Comparison of ENCODE assay signal across 8 cellular contexts in the genomic region with DNA sequence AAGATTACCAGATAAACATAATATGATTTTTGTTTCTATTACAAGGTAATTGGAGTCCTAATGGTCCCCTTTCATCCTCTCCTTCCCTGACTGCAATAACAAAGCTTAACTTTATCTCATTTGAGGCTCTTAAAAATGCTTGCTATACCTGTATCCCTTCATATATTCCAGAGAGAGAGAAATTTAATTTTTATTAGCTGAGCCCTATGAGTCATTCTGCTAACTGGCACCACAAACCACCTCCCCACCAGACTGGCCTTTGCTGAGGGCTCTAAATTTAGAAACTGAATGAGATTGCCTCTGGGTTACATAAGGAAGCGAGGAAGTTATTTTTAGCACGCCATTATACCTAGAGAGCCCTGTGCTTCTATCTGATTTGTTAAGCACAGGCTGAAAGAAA. TPM values are rescaled to one million over a fixed set of nuclear protein-coding genes. Genes with fewer than 3 reads are reported as not detected.
DNase-seq lines count a peak whose midpoint lies in the region; ATAC-seq lines count a peak whose summit lies in the region.

No MANE protein-coding gene starts in this region.

- peaks cover 5% of the 10 kb centered on the region for H3K4me1 ChIP-seq in endocrine pancreas (ENCODE audit: control insufficient read depth, insufficient read depth, low read length)

- ATAC-seq in HG02884 (IDR thresholded peaks at IDR 0.05; ENCODE audit: unreplicated experiment) (peak; percentile 66), left lobe of liver (no peak), GM19467 (IDR thresholded peaks at IDR 0.05; ENCODE audit: unreplicated experiment) (no peak)

- H3K36me3 ChIP-seq in endocrine pancreas (ENCODE audit: control insufficient read depth, insufficient read depth, low read length): no peaks in the 10 kb centered on the region

- peak; percentile 88 for DNase-seq in DMS53 treated with DMSO at 0.1 percent for 48 hours (lab: John Stamatoyannopoulos, UW; ENCODE audit: unreplicated experiment)
- DNase-seq in NCI-H345 (lab: John Stamatoyannopoulos, UW): peak; percentile 88
- peak; percentile 12 for DNase-seq in retina
- DNase-seq in activated CD4-positive, CD25-positive, alpha-beta regulatory T cell (lab: John Stamatoyannopoulos, UW): no peak
- no peak for DNase-seq in left lobe of liver (ENCODE audit: low spot score)

- H3K9ac ChIP-seq in endocrine pancreas (ENCODE audit: control insufficient read depth, insufficient read depth, low read length): no peak overlapping the region

- H3K4me3 ChIP-seq in endocrine pancreas (ENCODE audit: control insufficient read depth, insufficient read depth, low read length): peak overlapping the region; percentile 79

- no peaks in the 10 kb centered on the region for H3K9me3 ChIP-seq in endocrine pancreas (ENCODE audit: control insufficient read depth, low read length)

- H3K27me3 ChIP-seq in endocrine pancreas (ENCODE audit: control insufficient read depth, insufficient read depth, low read length): no peaks in the 10 kb centered on the region

RNA-seq across cellular contexts. Expression of a gene that starts 27.4 kb away (rescaled TPM):
- total RNA-seq in left lobe of liver: not detected

Comparison
In these comparisons a context has a peak if more than half of its experiments do, and no peak if none do; other contexts are left out.
1. DNase-seq: peak in DMS53 treated with DMSO at 0.1 percent for 48 hours (single experiment), NCI-H345 (single experiment) and retina (single experiment); none in activated CD4-positive, CD25-positive, alpha-beta regulatory T cell (0 of 4) and left lobe of liver (single experiment).